26 cellular contexts compared by ENCODE assay signal in genomic region chr20:62392621-62393164, GRCh38. TPM values are rescaled to one million over a fixed set of nuclear protein-coding genes. Genes with fewer than 3 reads are reported as not detected.
"Had no signal": no experiment of that assay in that cellular context is flagged by ENCODE, and none has a peak within 500 bp of the region (broad histone marks: within the 10 kb centered on the region; RNA-seq: fewer than 3 reads in every experiment).

No MANE protein-coding gene starts in this region.

- H3K9me3 ChIP-seq: adrenal gland, colonic mucosa had no signal

- H3K4me3 ChIP-seq: adrenal gland, colonic mucosa had no signal

- H3K36me3 ChIP-seq: colonic mucosa had no signal

- H3K27ac ChIP-seq: adrenal gland, colonic mucosa had no signal

- H3K27me3 ChIP-seq: adrenal gland, colonic mucosa had no signal

- H3K27me3 Mint-ChIP-seq: activated CD8-positive, alpha-beta T cell treated with anti-CD3 and anti-CD28 coated beads for 36 hours; activated naive CD8-positive, alpha-beta T cell treated with anti-CD3 and anti-CD28 coated beads, Interleukin-2, amount 10 ng/mL, durations not matched to agents 7 days and 5 days had no signal

- ATAC-seq: activated CD4-positive, CD25-positive, alpha-beta regulatory T cell treated with anti-CD3 and anti-CD28 coated beads, Interleukin-2, amount 50 U/mL, for 24 hours; activated CD8-positive, alpha-beta T cell treated with anti-CD3 and anti-CD28 coated beads for 36 hours had no signal

- H3K4me3 Mint-ChIP-seq: activated CD8-positive, alpha-beta T cell treated with anti-CD3 and anti-CD28 coated beads for 36 hours; activated naive CD8-positive, alpha-beta T cell treated with anti-CD3 and anti-CD28 coated beads, Interleukin-2, amount 10 ng/mL, durations not matched to agents 7 days and 5 days; T-helper 1 cell treated with Interleukin-12 subunit alpha and Interleukin-12 subunit beta and Interleukin-4 antibody, amounts not matched to agents 30 μg/mL and 1 μg/mL, for 36 hours had no signal

- H3K27ac Mint-ChIP-seq: activated CD8-positive, alpha-beta T cell treated with anti-CD3 and anti-CD28 coated beads for 36 hours; activated naive CD8-positive, alpha-beta T cell treated with anti-CD3 and anti-CD28 coated beads, Interleukin-2, amount 10 ng/mL, durations not matched to agents 7 days and 5 days; T-helper 1 cell treated with Interleukin-12 subunit alpha and Interleukin-12 subunit beta and Interleukin-4 antibody, amounts not matched to agents 30 μg/mL and 1 μg/mL, for 36 hours had no signal

- H3K9me3 Mint-ChIP-seq: activated CD8-positive, alpha-beta T cell treated with anti-CD3 and anti-CD28 coated beads for 36 hours had no signal

- DNase-seq: activated CD4-positive, alpha-beta T cell treated with anti-CD3 and anti-CD28 coated beads for 4 hours; activated CD8-positive, alpha-beta T cell treated with anti-CD3 and anti-CD28 coated beads for 36 hours; activated naive CD4-positive, alpha-beta T cell treated with anti-CD3 and anti-CD28 coated beads, Interleukin-2, amount 50 U/mL, for 16 hours; activated naive CD8-positive, alpha-beta T cell treated with anti-CD3 and anti-CD28 coated beads, Interleukin-2, amount 10 ng/mL, durations not matched to agents 7 days and 5 days; activated T-cell treated with anti-CD3 and anti-CD28 coated beads, Interleukin-2, amount 50 U/mL, for 48 hours; adrenal gland; anterior cingulate cortex; caudate nucleus; colonic mucosa; NCI-H1092; NCI-H1417 treated with DMSO at 0.1 percent for 48 hours; NCI-H1694; NCI-H2029; NCI-H2107; NCI-H2171 treated with DMSO at 0.1 percent for 48 hours; NCI-H226; NCI-H510A; NCI-H526 treated with DMSO at 0.1 percent for 48 hours; NCI-H82; RPMI8226; SHP77 treated with DMSO at 0.1 percent for 48 hours had no signal

RNA-seq across cellular contexts. Expression of gene RBBP8NL, which starts 34.6 kb away (rescaled TPM):
- total RNA-seq: activated CD8-positive, alpha-beta T cell treated with anti-CD3 and anti-CD28 coated beads for 36 hours; activated naive CD8-positive, alpha-beta T cell treated with anti-CD3 and anti-CD28 coated beads, Interleukin-2, amount 10 ng/mL, durations not matched to agents 7 days and 5 days; adrenal gland; cerebellum; MCF 10A; OCI-LY7 had no signal
- polyA plus RNA-seq: adrenal gland had no signal
